ENCODE assay signal across 11 cellular contexts in genomic region chr10:121516071-121516470, GRCh38.
"Had no signal": no experiment of that assay in that cellular context is flagged by ENCODE, and none has a peak within 500 bp of the region (broad histone marks: within the 10 kb centered on the region; RNA-seq: fewer than 3 reads in every experiment).

No MANE protein-coding gene starts in this region.

- H3K27ac Mint-ChIP-seq: activated naive CD4-positive, alpha-beta T cell treated with anti-CD3 and anti-CD28 coated beads, Interleukin-2, amount 10 ng/mL, durations not matched to agents 7 days and 5 days; nephron progenitor cell had no signal

- H3K27me3 ChIP-seq: sigmoid colon had no signal

- H3K36me3 ChIP-seq: thoracic aorta had no signal

- DNase-seq: activated CD4-positive, CD25-positive, alpha-beta regulatory T cell; activated naive CD4-positive, alpha-beta T cell treated with anti-CD3 and anti-CD28 coated beads, Interleukin-2, amount 10 ng/mL, durations not matched to agents 7 days and 5 days; caudate nucleus; cortex of kidney; left ventricle myocardium superior; mesenchymal stem cell; nephron progenitor cell; sigmoid colon; stimulated activated CD4-positive, alpha-beta T cell treated with anti-CD3 and anti-CD28 coated beads, Interleukin-2, amount 100 ng/mL, for 24 hours; stimulated activated naive CD8-positive, alpha-beta T cell treated with anti-CD3 and anti-CD28 coated beads, Interleukin-15, Interleukin-2, amounts not matched to agents 100 U/mL and 50 U/mL, for 24 hours had no signal

- H3K27ac ChIP-seq: thoracic aorta had no signal

- H3K9me3 ChIP-seq: sigmoid colon, thoracic aorta had no signal

- H3K9me3 Mint-ChIP-seq: activated naive CD4-positive, alpha-beta T cell treated with anti-CD3 and anti-CD28 coated beads, Interleukin-2, amount 10 ng/mL, durations not matched to agents 7 days and 5 days; nephron progenitor cell had no signal

- H3K4me3 Mint-ChIP-seq: activated naive CD4-positive, alpha-beta T cell treated with anti-CD3 and anti-CD28 coated beads, Interleukin-2, amount 10 ng/mL, durations not matched to agents 7 days and 5 days; nephron progenitor cell had no signal

- H3K4me3 ChIP-seq: sigmoid colon, thoracic aorta had no signal

- H3K27me3 Mint-ChIP-seq: activated naive CD4-positive, alpha-beta T cell treated with anti-CD3 and anti-CD28 coated beads, Interleukin-2, amount 10 ng/mL, durations not matched to agents 7 days and 5 days had no signal

- H3K36me3 Mint-ChIP-seq: activated naive CD4-positive, alpha-beta T cell treated with anti-CD3 and anti-CD28 coated beads, Interleukin-2, amount 10 ng/mL, durations not matched to agents 7 days and 5 days had no signal

- ATAC-seq: left ventricle myocardium superior; stimulated activated naive CD8-positive, alpha-beta T cell treated with anti-CD3 and anti-CD28 coated beads, Interleukin-15, Interleukin-2, amounts not matched to agents 100 U/mL and 50 U/mL, for 24 hours had no signal
